In the genomic region with DNA sequence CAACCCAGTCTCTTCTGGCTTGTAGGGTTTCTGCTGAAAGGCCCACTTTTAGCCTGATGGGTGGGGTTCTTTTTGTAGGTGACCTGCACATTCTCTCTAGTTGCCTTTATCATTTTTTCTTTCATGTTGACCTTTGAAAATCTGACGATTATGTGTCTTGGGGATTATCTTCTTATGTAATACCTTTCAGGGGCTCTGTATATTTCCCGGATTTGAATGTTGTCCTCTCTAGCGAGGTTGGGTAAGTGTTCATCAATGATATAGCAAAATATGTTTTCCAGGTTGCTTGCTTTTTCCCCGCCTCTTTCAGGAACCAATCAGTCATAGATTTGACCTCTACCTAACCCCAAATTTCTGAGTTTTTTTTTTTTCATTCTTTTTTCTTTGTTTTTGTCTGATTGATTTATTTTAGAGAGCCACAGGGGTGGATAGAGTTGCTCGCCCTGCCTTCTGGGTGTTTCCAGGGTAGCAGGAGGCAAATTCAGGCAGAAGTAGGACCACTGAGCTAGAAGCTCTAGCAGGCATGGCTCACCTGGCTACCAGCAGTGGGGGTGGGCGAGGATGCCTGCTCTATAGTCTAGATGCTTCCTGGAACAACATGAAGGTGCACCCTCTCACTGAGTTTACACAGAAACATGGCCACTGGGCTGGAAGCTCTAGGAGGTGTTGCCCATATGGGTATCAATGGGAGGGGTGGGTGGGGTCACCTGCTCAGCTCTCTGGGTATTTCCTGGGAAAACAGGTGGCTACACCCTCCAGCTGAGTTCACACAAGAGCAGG, we compare ENCODE assay signal across 35 cellular contexts.
A peak's percentile ranks its signal among the peaks of the same experiment; 100 is the strongest.
DNase-seq lines count a peak whose midpoint lies in the region; ATAC-seq, FAIRE-seq and TF ChIP-seq lines count a peak whose summit lies in the region.
"Had no signal": no experiment of that assay in that cellular context is flagged by ENCODE, and none has a peak within 500 bp of the region (broad histone marks: within the 10 kb centered on the region; RNA-seq: fewer than 3 reads in every experiment).

No MANE protein-coding gene starts in this region.

- ATAC-seq in activated naive CD8-positive, alpha-beta T cell treated with anti-CD3 and anti-CD28 coated beads, Interleukin-2, amount 10 ng/mL, durations not matched to agents 7 days and 5 days (ENCODE audit: low read depth) = no peak
- ATAC-seq in HepG2 = no peak
- ATAC-seq in right lobe of liver = no peak
- no peak for ATAC-seq in stimulated activated naive B cell treated with anti-CD40 and anti-IgM and Interleukin-4, amounts not matched to agents 10 μg/mL and 1 μg/mL and 100 μg/mL, for 72 hours (replicated peaks)
- ATAC-seq: A549; CD8-positive, alpha-beta T cell had no signal

- 12% methylated on average over 6 of the region's 6 CpGs for WGBS in HepG2 (ENCODE audit: low lambda C conversion rate)
- WGBS in right lobe of liver (ENCODE audit: insufficient coverage, low coverage, low lambda C conversion rate, missing lambda C conversion rate) = 80% methylated on average over 5 of the region's 6 CpGs

- H3K27ac ChIP-seq in HepG2 (ENCODE audit: extremely low read length, insufficient read depth, low read length) (no peak overlapping the region), right lobe of liver (no peak overlapping the region)
- H3K27ac ChIP-seq: 22Rv1; A549; BLaER1; BLaER1 treated with 17β-estradiol and CSF1 and Interleukin-3, amounts not matched to agents 10 nM and 100 nM; C4-2B had no signal

- H3K9ac ChIP-seq in HepG2 (ENCODE audit: insufficient read depth, low read depth, low read length) = no peak overlapping the region
- H3K9ac ChIP-seq: BLaER1; BLaER1 treated with 17β-estradiol and CSF1 and Interleukin-3, amounts not matched to agents 10 nM and 100 nM had no signal

- H3K9me3 Mint-ChIP-seq in activated naive CD8-positive, alpha-beta T cell treated with anti-CD3 and anti-CD28 coated beads, Interleukin-2, amount 10 ng/mL, durations not matched to agents 7 days and 5 days = peaks cover 4% of the 10 kb centered on the region
- peaks cover 1% of the 10 kb centered on the region for H3K9me3 Mint-ChIP-seq in activated naive CD8-positive, alpha-beta T cell treated with anti-CD3 and anti-CD28 coated beads for 36 hours
- peaks cover 7% of the 10 kb centered on the region in 2 donors for H3K9me3 Mint-ChIP-seq in stimulated activated naive B cell treated with anti-CD40 and anti-IgM and Interleukin-4, amounts not matched to agents 10 μg/mL and 1 μg/mL and 100 μg/mL, for 72 hours
- H3K9me3 Mint-ChIP-seq: CD4-positive, alpha-beta T cell; CD8-positive, alpha-beta T cell had no signal

- no peaks in the 10 kb centered on the region for H3K9me3 ChIP-seq in HepG2 (ENCODE audit: low read length)
- no peaks in the 10 kb centered on the region for H3K9me3 ChIP-seq in right lobe of liver
- H3K9me3 ChIP-seq: A549, BE2C, BLaER1, Caco-2 had no signal

- CTCF ChIA-PET in HepG2 (lab: Yijun Ruan, JAX; ENCODE audit: low intra/inter-chr PET ratio, low total read pairs) = no interaction called here

- no peak overlapping the region for H3K4me3 ChIP-seq in HepG2 (replicated peaks in 1 of 3; ENCODE audit: insufficient read depth in 1 of 3, low read depth in 2 of 3, low read length in 3 of 3)
- no peak overlapping the region for H3K4me3 ChIP-seq in right lobe of liver
- H3K4me3 ChIP-seq: A549; BLaER1; BLaER1 treated with 17β-estradiol and CSF1 and Interleukin-3, amounts not matched to agents 10 nM and 100 nM had no signal

- BruUV-seq in HepG2 (replicated peaks; lab: Mats Ljungman, UMichigan) = no TSS peak

- TF ChIP-seq CTCF in HepG2 (CRISPR knock-in tag; IDR thresholded peaks at IDR 0.05) = no peak
- no peak for TF ChIP-seq CTCF in right lobe of liver (IDR thresholded peaks at IDR 0.05)

- no peaks in the 10 kb centered on the region for H3K27me3 ChIP-seq in HepG2 (ENCODE audit: control insufficient read depth in 1 of 2, insufficient read depth in 2 of 2, low read length in 2 of 2)
- H3K27me3 ChIP-seq in right lobe of liver = no peaks in the 10 kb centered on the region
- H3K27me3 ChIP-seq: BE2C; BLaER1; BLaER1 treated with 17β-estradiol and CSF1 and Interleukin-3, amounts not matched to agents 10 nM and 100 nM had no signal

- no peaks in the 10 kb centered on the region for H3K4me1 ChIP-seq in HepG2 (ENCODE audit: insufficient read depth, low read length)
- H3K4me1 ChIP-seq in right lobe of liver = no peaks in the 10 kb centered on the region
- H3K4me1 ChIP-seq: A549; BE2C; BLaER1; BLaER1 treated with 17β-estradiol and CSF1 and Interleukin-3, amounts not matched to agents 10 nM and 100 nM; Caco-2 had no signal

- no peak for TF ChIP-seq POLR2A in HepG2 (IDR thresholded peaks at IDR 0.05; ENCODE audit: insufficient read depth in 1 of 2, low read depth in 2 of 2, low read length in 2 of 2)
- TF ChIP-seq POLR2A in right lobe of liver (IDR thresholded peaks at IDR 0.05) = no peak
- TF ChIP-seq POLR2A in erythroblast (IDR thresholded peaks at IDR 0.05; ENCODE audit: low read length) = no peak

- H3K36me3 Mint-ChIP-seq in activated naive CD8-positive, alpha-beta T cell treated with anti-CD3 and anti-CD28 coated beads, Interleukin-2, amount 10 ng/mL, durations not matched to agents 7 days and 5 days = peaks cover 11% of the 10 kb centered on the region
- H3K36me3 Mint-ChIP-seq in activated naive CD8-positive, alpha-beta T cell treated with anti-CD3 and anti-CD28 coated beads for 36 hours = peaks cover 18% of the 10 kb centered on the region
- peaks cover 9 to 15% of the 10 kb centered on the region in 2 donors for H3K36me3 Mint-ChIP-seq in stimulated activated naive B cell treated with anti-CD40 and anti-IgM and Interleukin-4, amounts not matched to agents 10 μg/mL and 1 μg/mL and 100 μg/mL, for 72 hours

- no peaks in the 10 kb centered on the region for H3K36me3 ChIP-seq in HepG2 (replicated peaks in 1 of 2; ENCODE audit: control insufficient read depth in 1 of 2, insufficient read depth in 2 of 2, low read length in 2 of 2)
- H3K36me3 ChIP-seq in right lobe of liver = no peaks in the 10 kb centered on the region
- H3K36me3 ChIP-seq: BE2C; BLaER1; BLaER1 treated with 17β-estradiol and CSF1 and Interleukin-3, amounts not matched to agents 10 nM and 100 nM had no signal

- H3K4me3 Mint-ChIP-seq in activated naive CD8-positive, alpha-beta T cell treated with anti-CD3 and anti-CD28 coated beads, Interleukin-2, amount 10 ng/mL, durations not matched to agents 7 days and 5 days = no peak overlapping the region
- H3K4me3 Mint-ChIP-seq in activated naive CD8-positive, alpha-beta T cell treated with anti-CD3 and anti-CD28 coated beads for 36 hours = no peak overlapping the region
- no peak overlapping the region for H3K4me3 Mint-ChIP-seq in stimulated activated naive B cell treated with anti-CD40 and anti-IgM and Interleukin-4, amounts not matched to agents 10 μg/mL and 1 μg/mL and 100 μg/mL, for 72 hours
- H3K4me3 Mint-ChIP-seq: B cell; CD14-positive monocyte; CD4-positive, alpha-beta memory T cell; CD4-positive, alpha-beta T cell; CD4-positive, CD25-positive, alpha-beta regulatory T cell; CD8-positive, alpha-beta memory T cell; CD8-positive, alpha-beta T cell had no signal

- TF ChIP-seq EP300 in HepG2 (IDR thresholded peaks at IDR 0.05; ENCODE audit: low read depth in 2 of 2, low read length in 2 of 2) (no peak), HepG2 (CRISPR knock-in tag; IDR thresholded peaks at IDR 0.05; ENCODE audit: borderline replicate concordance) (no peak)

- H3K4me2 ChIP-seq in HepG2 (ENCODE audit: low read depth, low read length) = no peak overlapping the region
- H3K4me2 ChIP-seq: A549; BLaER1; BLaER1 treated with 17β-estradiol and CSF1 and Interleukin-3, amounts not matched to agents 10 nM and 100 nM had no signal

- intact Hi-C loops in HepG2 (cut with micrococcal nuclease; ENCODE audit: unreplicated experiment) = no loop called here
- intact Hi-C loops in right lobe of liver (cut with DNase I) = no loop called here

- no peaks in the 10 kb centered on the region for H3K79me2 ChIP-seq in HepG2 (ENCODE audit: insufficient read depth, low read length)

- H2AFZ ChIP-seq in HepG2 (ENCODE audit: low read length) = no peak overlapping the region

- H3K27ac Mint-ChIP-seq in activated naive CD8-positive, alpha-beta T cell treated with anti-CD3 and anti-CD28 coated beads, Interleukin-2, amount 10 ng/mL, durations not matched to agents 7 days and 5 days = peak overlapping the region; percentile 14
- H3K27ac Mint-ChIP-seq in activated naive CD8-positive, alpha-beta T cell treated with anti-CD3 and anti-CD28 coated beads for 36 hours = no peak overlapping the region
- H3K27ac Mint-ChIP-seq in stimulated activated naive B cell treated with anti-CD40 and anti-IgM and Interleukin-4, amounts not matched to agents 10 μg/mL and 1 μg/mL and 100 μg/mL, for 72 hours = peak overlapping the region; percentile 14
- H3K27ac Mint-ChIP-seq: B cell; CD14-positive monocyte; CD4-positive, alpha-beta T cell; CD4-positive, CD25-positive, alpha-beta regulatory T cell; CD8-positive, alpha-beta T cell had no signal

- no peak for TF ChIP-seq RAD21 in HepG2 (CRISPR knock-in tag; IDR thresholded peaks at IDR 0.05)

- POLR2A ChIA-PET in activated naive CD8-positive, alpha-beta T cell treated with anti-CD3 and anti-CD28 coated beads, Interleukin-2, amount 10 ng/mL, durations not matched to agents 7 days and 5 days (lab: Charles Lee) = no interaction called here
- POLR2A ChIA-PET in HepG2 (lab: Yijun Ruan, JAX) = no interaction called here

- no peak for DNase-seq in activated naive CD8-positive, alpha-beta T cell treated with anti-CD3 and anti-CD28 coated beads, Interleukin-2, amount 10 ng/mL, durations not matched to agents 7 days and 5 days
- no peak for DNase-seq in activated naive CD8-positive, alpha-beta T cell treated with anti-CD3 and anti-CD28 coated beads for 36 hours
- DNase-seq in HepG2 (ENCODE audit: low spot score) (peak; percentile 37), right lobe of liver (no peak), erythroblast (lab: John Stamatoyannopoulos, UW) (no peak)
- no peak for DNase-seq in stimulated activated naive B cell treated with anti-CD40 and anti-IgM and Interleukin-4, amounts not matched to agents 10 μg/mL and 1 μg/mL and 100 μg/mL, for 72 hours
- DNase-seq: 8988T; ACHN; AML-193; BE2C; C1 segment of cervical spinal cord; Caco-2; Calu3; CD4-positive, alpha-beta memory T cell; CD4-positive, alpha-beta T cell; CD4-positive, CD25-positive, alpha-beta regulatory T cell; CD8-positive, alpha-beta memory T cell; CD8-positive, alpha-beta T cell; COR-L47; DMS 273 treated with DMSO at 0.1 percent for 48 hours; DMS153; DMS53; DMS79; DMS79 treated with DMSO at 0.1 percent for 48 hours; DND-41; EL had no signal

- in situ Hi-C loops in HepG2 (cut with HindIII; ENCODE audit: extremely low pct_ligation_motif_present, low pct_unique_long_range_greater_than_20kb) = no loop called here

- no peaks in the 10 kb centered on the region for H4K20me1 ChIP-seq in HepG2 (ENCODE audit: insufficient read depth, low read length)
- H4K20me1 ChIP-seq: BLaER1; BLaER1 treated with 17β-estradiol and CSF1 and Interleukin-3, amounts not matched to agents 10 nM and 100 nM had no signal

- no peaks in the 10 kb centered on the region for H3K27me3 Mint-ChIP-seq in activated naive CD8-positive, alpha-beta T cell treated with anti-CD3 and anti-CD28 coated beads, Interleukin-2, amount 10 ng/mL, durations not matched to agents 7 days and 5 days
- H3K27me3 Mint-ChIP-seq in activated naive CD8-positive, alpha-beta T cell treated with anti-CD3 and anti-CD28 coated beads for 36 hours = no peaks in the 10 kb centered on the region
- no peaks in the 10 kb centered on the region for H3K27me3 Mint-ChIP-seq in stimulated activated naive B cell treated with anti-CD40 and anti-IgM and Interleukin-4, amounts not matched to agents 10 μg/mL and 1 μg/mL and 100 μg/mL, for 72 hours
- H3K27me3 Mint-ChIP-seq: B cell; CD4-positive, alpha-beta memory T cell; CD4-positive, alpha-beta T cell; CD4-positive, CD25-positive, alpha-beta regulatory T cell had no signal

- no peak for FAIRE-seq in HepG2 (lab: Jason Lieb, UNC)
- FAIRE-seq: A204.1, A549, D721Med had no signal

- no peaks in the 10 kb centered on the region for H3K4me1 Mint-ChIP-seq in activated naive CD8-positive, alpha-beta T cell treated with anti-CD3 and anti-CD28 coated beads, Interleukin-2, amount 10 ng/mL, durations not matched to agents 7 days and 5 days
- no peaks in the 10 kb centered on the region for H3K4me1 Mint-ChIP-seq in activated naive CD8-positive, alpha-beta T cell treated with anti-CD3 and anti-CD28 coated beads for 36 hours
- no peaks in the 10 kb centered on the region for H3K4me1 Mint-ChIP-seq in stimulated activated naive B cell treated with anti-CD40 and anti-IgM and Interleukin-4, amounts not matched to agents 10 μg/mL and 1 μg/mL and 100 μg/mL, for 72 hours
- H3K4me1 Mint-ChIP-seq: B cell, CD14-positive monocyte had no signal
